Comparison of ENCODE assay signal across 11 cellular contexts in the genomic region with DNA sequence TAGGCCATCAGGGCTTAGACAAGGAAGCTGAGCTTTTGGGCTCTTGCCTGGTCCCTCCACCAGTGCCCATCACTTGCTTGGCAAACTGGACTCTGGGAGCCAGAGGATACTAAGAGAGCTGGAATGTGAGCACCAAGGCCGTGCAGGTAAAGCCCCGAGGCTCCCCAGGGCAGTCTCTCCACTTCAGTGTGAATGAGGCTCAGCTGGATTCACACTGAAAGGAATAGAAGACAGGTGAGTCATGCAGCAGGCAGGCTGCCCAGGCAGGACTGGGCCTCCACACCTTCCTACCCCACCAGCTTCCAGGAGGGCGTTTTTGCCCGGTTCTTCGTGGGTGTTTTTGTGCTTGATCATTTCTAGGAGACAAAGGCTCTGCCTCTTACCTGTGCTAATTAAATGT. TPM values are rescaled to one million over a fixed set of nuclear protein-coding genes. Genes with fewer than 3 reads are reported as not detected.
DNase-seq lines count a peak whose midpoint lies in the region; ATAC-seq, FAIRE-seq and TF ChIP-seq lines count a peak whose summit lies in the region.
"Had no signal": no experiment of that assay in that cellular context is flagged by ENCODE, and none has a peak within 500 bp of the region (broad histone marks: within the 10 kb centered on the region; RNA-seq: fewer than 3 reads in every experiment).

No MANE protein-coding gene starts in this region.

- DNase-seq in Caco-2 (peak; percentile 79 to 89), LNCaP clone FGC (ENCODE audit: low read depth) (peak; percentile 19), amniotic epithelial cell (ENCODE audit: low read depth) (peak; percentile 20), HepG2 (ENCODE audit: low spot score) (peak; percentile 36), frontal cortex (ENCODE audit: low spot score in 2 of 2) (no peak), NCI-H82 treated with DMSO at 0.1 percent for 48 hours (lab: John Stamatoyannopoulos, UW; ENCODE audit: unreplicated experiment) (no peak)
- DNase-seq: activated B cell treated with CpG ODN at 0.5 μM for 24 hours; CD8-positive, alpha-beta memory T cell had no signal

- H3K9me3 Mint-ChIP-seq in Caco-2 (ENCODE audit: unreplicated experiment), result no peaks in the 10 kb centered on the region
- H3K9me3 Mint-ChIP-seq: activated B cell treated with CpG ODN at 0.5 μM for 24 hours, neural crest cell had no signal

- peaks cover 6% of the 10 kb centered on the region for H3K9me3 ChIP-seq in Caco-2
- no peaks in the 10 kb centered on the region for H3K9me3 ChIP-seq in HepG2 (ENCODE audit: low read length)

- peaks cover 36% of the 10 kb centered on the region for H3K4me1 Mint-ChIP-seq in Caco-2 (ENCODE audit: low read depth, unreplicated experiment)
- H3K4me1 Mint-ChIP-seq: activated B cell treated with CpG ODN at 0.5 μM for 24 hours; CD8-positive, alpha-beta memory T cell; neural crest cell had no signal

- TF ChIP-seq RAD21 in HepG2 (CRISPR knock-in tag; IDR thresholded peaks at IDR 0.05), result no peak

- in situ Hi-C loops in HepG2 (cut with HindIII; ENCODE audit: extremely low pct_ligation_motif_present, low pct_unique_long_range_greater_than_20kb), result no loop called here

- no peak overlapping the region for H3K4me3 Mint-ChIP-seq in Caco-2 (ENCODE audit: unreplicated experiment)
- H3K4me3 Mint-ChIP-seq: activated B cell treated with CpG ODN at 0.5 μM for 24 hours; CD8-positive, alpha-beta memory T cell; neural crest cell had no signal

- H3K36me3 Mint-ChIP-seq in Caco-2 (ENCODE audit: insufficient read depth, unreplicated experiment), result peaks cover 6% of the 10 kb centered on the region
- H3K36me3 Mint-ChIP-seq: CD8-positive, alpha-beta memory T cell had no signal

- CTCF ChIA-PET in Caco-2 (lab: Charles Lee) (interaction anchor here (0.9 kb wide), 1 partner anchor 170 kb away, joined by 3 read pairs; no protein-coding TSS in a partner anchor), HepG2 (lab: Yijun Ruan, JAX; ENCODE audit: low intra/inter-chr PET ratio, low total read pairs) (no interaction called here)

- peak overlapping the region; percentile 83 for H3K27ac Mint-ChIP-seq in Caco-2 (ENCODE audit: unreplicated experiment)
- H3K27ac Mint-ChIP-seq: activated B cell treated with CpG ODN at 0.5 μM for 24 hours; CD8-positive, alpha-beta memory T cell had no signal

- H3K4me1 ChIP-seq in Caco-2, result peaks cover 39% of the 10 kb centered on the region
- peaks cover 9% of the 10 kb centered on the region for H3K4me1 ChIP-seq in HepG2 (ENCODE audit: insufficient read depth, low read length)

- TF ChIP-seq POLR2A in HepG2 (IDR thresholded peaks at IDR 0.05; ENCODE audit: insufficient read depth in 1 of 2, low read depth in 2 of 2, low read length in 2 of 2), result no peak

- H3K79me2 ChIP-seq in HepG2 (ENCODE audit: insufficient read depth, low read length), result no peaks in the 10 kb centered on the region

- H3K27me3 Mint-ChIP-seq in Caco-2 (ENCODE audit: insufficient read depth, unreplicated experiment), result no peaks in the 10 kb centered on the region

- H2AFZ ChIP-seq in HepG2 (ENCODE audit: low read length), result no peak overlapping the region

- no peak overlapping the region for H3K27ac ChIP-seq in HepG2 (ENCODE audit: extremely low read length, insufficient read depth, low read length)

- H3K36me3 ChIP-seq in Caco-2 (ENCODE audit: control insufficient read depth, insufficient read depth, low read length) (peaks cover 2% of the 10 kb centered on the region; the same call in 1 of the 2 replicates), HepG2 (replicated peaks in 1 of 2; ENCODE audit: control insufficient read depth in 1 of 2, insufficient read depth in 2 of 2, low read length in 2 of 2) (no peaks in the 10 kb centered on the region)

- FAIRE-seq in HepG2 (lab: Jason Lieb, UNC) (no peak), frontal cortex (lab: Jason Lieb, UNC) (no peak)

- no peak overlapping the region for H3K4me2 ChIP-seq in HepG2 (ENCODE audit: low read depth, low read length)

- intact Hi-C loops in Caco-2 (cut with micrococcal nuclease; ENCODE audit: unreplicated experiment) (loop anchor here (10.0 kb wide), 1 partner anchor 189 kb away; no protein-coding TSS in a partner anchor), HepG2 (cut with micrococcal nuclease; ENCODE audit: unreplicated experiment) (no loop called here)

- no peaks in the 10 kb centered on the region for H4K20me1 ChIP-seq in HepG2 (ENCODE audit: insufficient read depth, low read length)

- 0% methylated on average over 3 of the region's 5 CpGs for WGBS in HepG2 (ENCODE audit: low lambda C conversion rate)

- POLR2A ChIA-PET in Caco-2 (lab: Charles Lee) (no interaction called here), HepG2 (lab: Yijun Ruan, JAX) (no interaction called here)

- ATAC-seq in HepG2, result peak; percentile 87
- no peak for ATAC-seq in HG03280 (IDR thresholded peaks at IDR 0.05; ENCODE audit: unreplicated experiment)
- ATAC-seq in GM18861 (IDR thresholded peaks at IDR 0.05; ENCODE audit: unreplicated experiment), result no peak

- H3K27me3 ChIP-seq in Caco-2 (replicated peaks; ENCODE audit: control insufficient read depth, insufficient read depth, low read length) (no peaks in the 10 kb centered on the region), HepG2 (ENCODE audit: control insufficient read depth in 1 of 2, insufficient read depth in 2 of 2, low read length in 2 of 2) (peaks cover 0 to 12% of the 10 kb centered on the region in 2 experiments; a peak in 3 of 5 replicates)

- no peak for TF ChIP-seq EP300 in HepG2 (IDR thresholded peaks at IDR 0.05; ENCODE audit: low read depth in 2 of 2, low read length in 2 of 2)
- no peak for TF ChIP-seq EP300 in HepG2 (CRISPR knock-in tag; IDR thresholded peaks at IDR 0.05; ENCODE audit: borderline replicate concordance)

- H3K4me3 ChIP-seq in Caco-2 (ENCODE audit: low read depth, low read length) (no peak overlapping the region), LNCaP clone FGC (ENCODE audit: low read depth, low read length) (no peak overlapping the region), HepG2 (replicated peaks in 1 of 3; ENCODE audit: insufficient read depth in 1 of 3, low read depth in 2 of 3, low read length in 3 of 3) (no peak overlapping the region)

- no TSS peak for BruUV-seq in Caco-2 (replicated peaks; lab: Mats Ljungman, UMichigan)
- BruUV-seq in HepG2 (replicated peaks; lab: Mats Ljungman, UMichigan), result no TSS peak

- TF ChIP-seq CTCF in Caco-2 (IDR thresholded peaks at IDR 0.05; ENCODE audit: insufficient read depth in 1 of 2, low read depth in 1 of 2, low read length in 1 of 2, severe bottlenecking in 1 of 2, unreplicated experiment in 1 of 2) (no peak), LNCaP clone FGC (IDR thresholded peaks at IDR 0.05; ENCODE audit: control insufficient read depth, extremely low read depth, insufficient read depth) (no peak), HepG2 (CRISPR knock-in tag; IDR thresholded peaks at IDR 0.05) (no peak)

- no peak overlapping the region for H3K9ac ChIP-seq in HepG2 (ENCODE audit: insufficient read depth, low read depth, low read length)

TF ChIP-seq in HepG2, 621 proteins besides CTCF, POLR2A, EP300 and RAD21 (continues in another document):
- TF ChIP-seq ZNF18 (CRISPR knock-in tag; IDR thresholded peaks at IDR 0.05; ENCODE audit: insufficient replicate concordance), result peak; percentile 52

RNA-seq across cellular contexts. Expression of gene CTSV, which starts 7.3 kb away (rescaled TPM):
- 110 and 127 TPM in 2 replicates for total RNA-seq in Caco-2 (2022)
- total RNA-seq in HepG2 (2016; rRNA removed; fragmentation: Illumina TruSeq; extraction: Trizol), result 6.0 and 12.6 TPM in 2 replicates
- total RNA-seq in HepG2 (2016; cell fraction: cytosol; rRNA removed; fragmentation: Illumina TruSeq; extraction: Trizol; ENCODE audit: low read depth), result 0.40 and 0.53 TPM in 2 replicates
- total RNA-seq in HepG2 (2016; cell fraction: insoluble cytoplasmic fraction; rRNA removed; fragmentation: Illumina TruSeq; extraction: Trizol), result 6.6 and 11.8 TPM in 2 replicates
- 0.93 TPM in 2 replicates for total RNA-seq in HepG2 (2016; cell fraction: membrane; rRNA removed; fragmentation: Illumina TruSeq; extraction: Trizol)
- 8.5 and 12.1 TPM in 2 replicates for total RNA-seq in HepG2 (2016; cell fraction: nucleus; rRNA removed; fragmentation: Illumina TruSeq; extraction: Trizol)
- 8.4 and 10.6 TPM in 2 replicates for polyA plus RNA-seq in HepG2 (2011; rRNA removed)
- polyA plus RNA-seq in HepG2 (2011; cell fraction: cytosol; rRNA removed), result 8.2 and 8.3 TPM in 2 replicates
- 2.3 and 2.5 TPM in 2 replicates for polyA plus RNA-seq in HepG2 (2011; cell fraction: nucleus; rRNA removed)
- 5.7 and 9.4 TPM in 2 replicates for polyA plus RNA-seq in HepG2 (2012)
- 0.69 and 0.97 TPM in 2 replicates for polyA plus RNA-seq in HepG2 (2016; cell fraction: cytosol; fragmentation: Illumina TruSeq; extraction: Trizol; ENCODE audit: low read depth)
- polyA plus RNA-seq in HepG2 (2016; cell fraction: insoluble cytoplasmic fraction; fragmentation: Illumina TruSeq; extraction: Trizol; ENCODE audit: low read depth), result 6.0 and 6.1 TPM in 2 replicates
- 0.70 and 1.0 TPM in 2 replicates for polyA plus RNA-seq in HepG2 (2016; cell fraction: membrane; fragmentation: Illumina TruSeq; extraction: Trizol; ENCODE audit: low read depth)
- 15.3 and 18.0 TPM in 2 replicates for polyA plus RNA-seq in HepG2 (2016; cell fraction: nucleus; fragmentation: Illumina TruSeq; extraction: Trizol; ENCODE audit: insufficient read depth, low read depth)
- polyA minus RNA-seq in HepG2 (2011; rRNA and poly(A)+ RNA removed; ENCODE audit: low replicate concordance), result 0.56 and 3.1 TPM in 2 replicates
- polyA minus RNA-seq in HepG2 (2011; cell fraction: cytosol; rRNA and poly(A)+ RNA removed), result 1.2 and 2.9 TPM in 2 replicates
- 1.2 and 1.4 TPM in 2 replicates for polyA minus RNA-seq in HepG2 (2011; cell fraction: nucleus; rRNA and poly(A)+ RNA removed)
- 0.41 TPM for total RNA-seq in frontal cortex
- total RNA-seq: activated B cell treated with CpG ODN at 0.5 μM for 24 hours had no signal
- polyA plus RNA-seq: CD8-positive, alpha-beta memory T cell had no signal

Comparison
In these comparisons a context has a peak if more than half of its experiments do, and no peak if none do; other contexts are left out.
1. DNase-seq: peak in Caco-2 (2 of 2), LNCaP clone FGC (single experiment), amniotic epithelial cell (single experiment) and HepG2 (single experiment); none in frontal cortex (0 of 2) and NCI-H82 treated with DMSO at 0.1 percent for 48 hours (single experiment).